ENCODE assay signal across 11 cellular contexts in the genomic region with DNA sequence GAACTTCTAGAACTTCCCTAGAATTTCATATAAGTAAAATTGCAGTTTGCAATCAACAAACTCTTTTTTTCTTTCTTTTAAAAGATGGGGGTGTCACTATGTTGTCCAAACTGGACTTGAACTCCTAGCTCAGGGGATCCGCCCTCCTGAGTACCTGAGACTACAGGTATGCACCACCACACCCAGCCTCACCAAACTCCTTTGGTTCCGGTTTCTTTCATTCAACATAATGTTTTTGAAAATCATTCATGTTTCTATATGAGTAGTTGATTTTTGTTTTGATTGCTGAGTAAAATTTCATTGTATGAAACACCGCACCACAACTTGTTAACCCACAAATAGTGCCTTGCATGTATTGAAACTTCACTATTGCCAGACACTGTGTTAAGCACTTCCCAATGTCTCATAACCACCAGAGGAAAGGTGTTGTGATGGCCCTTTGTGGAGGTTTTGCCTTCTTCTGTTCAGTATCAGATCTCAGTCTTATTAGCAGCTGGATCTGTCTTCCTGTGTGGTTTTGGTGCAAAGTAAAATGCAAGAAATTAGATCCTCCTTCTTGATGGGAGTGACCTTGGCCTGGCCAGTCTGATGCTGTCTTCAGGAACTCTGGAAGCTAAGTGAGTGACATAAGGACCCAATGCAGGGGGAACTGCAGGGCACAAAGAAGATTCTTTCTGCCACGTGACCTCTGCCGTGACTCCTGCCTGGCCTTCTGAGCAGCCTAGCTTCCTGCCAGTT.
DNase-seq lines count a peak whose midpoint lies in the region; ATAC-seq and TF ChIP-seq lines count a peak whose summit lies in the region.
"Had no signal": no experiment of that assay in that cellular context is flagged by ENCODE, and none has a peak within 500 bp of the region (broad histone marks: within the 10 kb centered on the region; RNA-seq: fewer than 3 reads in every experiment).

No MANE protein-coding gene starts in this region.

- H3K27ac Mint-ChIP-seq in mesothelial cell of epicardium = no peak overlapping the region

- H3K36me3 ChIP-seq in GM06990 (ENCODE audit: control insufficient read depth, insufficient read depth, low read length) (no peaks in the 10 kb centered on the region), sigmoid colon (no peaks in the 10 kb centered on the region), uterus (no peaks in the 10 kb centered on the region), heart left ventricle (no peaks in the 10 kb centered on the region)

- peaks cover 15% of the 10 kb centered on the region for H3K4me1 Mint-ChIP-seq in mesothelial cell of epicardium

- ATAC-seq in HG02885 (IDR thresholded peaks at IDR 0.05; ENCODE audit: poor library complexity, unreplicated experiment) (peak; percentile 76), heart left ventricle (no peak)

- no peaks in the 10 kb centered on the region for H3K27me3 Mint-ChIP-seq in mesothelial cell of epicardium (ENCODE audit: low read depth)
- H3K27me3 Mint-ChIP-seq: CD4-positive, alpha-beta memory T cell had no signal

- H3K27ac ChIP-seq in sigmoid colon = no peak overlapping the region
- no peak overlapping the region for H3K27ac ChIP-seq in uterus
- no peak overlapping the region for H3K27ac ChIP-seq in heart left ventricle

- TF ChIP-seq CTCF in GM06990 (IDR thresholded peaks at IDR 0.05; ENCODE audit: insufficient read depth, low read length, poor library complexity, severe bottlenecking) (no peak), sigmoid colon (IDR thresholded peaks at IDR 0.05) (no peak), uterus (IDR thresholded peaks at IDR 0.05) (no peak), mesothelial cell of epicardium (IDR thresholded peaks at IDR 0.05; ENCODE audit: unreplicated experiment) (no peak), heart left ventricle (IDR thresholded peaks at IDR 0.05) (no peak)

- H3K4me1 ChIP-seq in sigmoid colon (peaks cover 0 to 11% (median 9%) of the 10 kb centered on the region in 4 donors), uterus (no peaks in the 10 kb centered on the region), heart left ventricle (peaks cover 0 to 18% (median 2%) of the 10 kb centered on the region in 12 donors)

- no peak overlapping the region for H3K4me3 Mint-ChIP-seq in mesothelial cell of epicardium
- H3K4me3 Mint-ChIP-seq: CD4-positive, alpha-beta memory T cell had no signal

- no peak for TF ChIP-seq EP300 in sigmoid colon (IDR thresholded peaks at IDR 0.05)

- H3K4me3 ChIP-seq in GM06990 (replicated peaks; ENCODE audit: low read depth, low read length) (no peak overlapping the region), sigmoid colon (no peak overlapping the region), uterus (no peak overlapping the region), heart left ventricle (no peak overlapping the region)

- peak; percentile 51 for DNase-seq in GM06990 (ENCODE audit: extremely low read depth, insufficient read length)
- peak; percentile 24 for DNase-seq in GM19238 (ENCODE audit: insufficient read length, low spot score)
- peak; percentile 42 for DNase-seq in MV-4-11 (lab: John Stamatoyannopoulos, UW)
- DNase-seq in sigmoid colon = no peak
- no peak for DNase-seq in uterus
- DNase-seq in mesothelial cell of epicardium (ENCODE audit: low spot score in 2 of 2, unreplicated experiment in 2 of 2) = no peak
- DNase-seq in heart left ventricle = no peak
- DNase-seq: aorta; CD4-positive, alpha-beta memory T cell; NCI-H446 had no signal

- H3K9me3 Mint-ChIP-seq in mesothelial cell of epicardium = peaks cover 4% of the 10 kb centered on the region

- TF ChIP-seq POLR2A in sigmoid colon (IDR thresholded peaks at IDR 0.05) = no peak
- no peak for TF ChIP-seq POLR2A in uterus (IDR thresholded peaks at IDR 0.05)
- TF ChIP-seq POLR2A in heart left ventricle (IDR thresholded peaks at IDR 0.05) = no peak

- H3K9me3 ChIP-seq in sigmoid colon (no peaks in the 10 kb centered on the region), uterus (no peaks in the 10 kb centered on the region), heart left ventricle (no peaks in the 10 kb centered on the region)

- intact Hi-C loops in sigmoid colon (cut with DNase I) (no loop called here), uterus (cut with DNase I; ENCODE audit: low total_unique reads) (no loop called here), heart left ventricle (cut with DNase I) (no loop called here)

- H3K27me3 ChIP-seq in GM06990 (replicated peaks; ENCODE audit: control insufficient read depth, insufficient read depth, low read length) (no peaks in the 10 kb centered on the region), sigmoid colon (no peaks in the 10 kb centered on the region), uterus (no peaks in the 10 kb centered on the region), heart left ventricle (no peaks in the 10 kb centered on the region)

- WGBS in sigmoid colon, 2 donors = 84 to 91% methylated on average over 5 of the region's 5 CpGs
- 80 to 87% (median 83%) methylated on average over 5 of the region's 5 CpGs for WGBS in heart left ventricle, 4 donors

- H3K36me3 Mint-ChIP-seq in mesothelial cell of epicardium = no peaks in the 10 kb centered on the region
- H3K36me3 Mint-ChIP-seq: CD4-positive, alpha-beta memory T cell had no signal

Comparison
In these comparisons a context has a peak if more than half of its experiments do, and no peak if none do; other contexts are left out.
1. DNase-seq: peak in GM06990 (single experiment), GM19238 (single experiment) and MV-4-11 (single experiment); none in sigmoid colon (single experiment), uterus (0 of 2), mesothelial cell of epicardium (0 of 2) and heart left ventricle (0 of 5).